In the genomic region with DNA sequence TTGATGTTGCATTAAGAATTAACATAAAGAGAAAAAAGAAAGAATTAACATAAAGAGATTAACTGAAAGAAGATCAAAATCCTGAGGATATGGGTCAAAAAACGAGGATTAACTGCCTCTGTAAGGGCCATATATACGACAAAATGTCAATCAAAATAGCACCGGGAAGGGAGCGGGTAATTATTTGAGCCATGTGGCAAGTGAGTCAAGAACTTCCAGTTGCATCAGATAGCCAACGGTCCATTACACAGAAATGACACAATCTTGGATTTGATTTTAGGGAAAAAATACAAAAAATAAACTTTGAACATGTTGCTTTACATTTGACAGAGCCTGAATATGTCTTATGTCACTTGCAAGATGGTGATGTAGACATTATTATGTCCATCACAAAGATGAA, we compare ENCODE assay signal across 3 cellular contexts.
TF ChIP-seq lines count a peak whose summit lies in the region.

No MANE protein-coding gene starts in this region.

TF ChIP-seq in A549, 52 proteins besides CTCF, POLR2A, EP300 and RAD21:
- TF ChIP-seq TFCP2L1 (CRISPR knock-in tag; IDR thresholded peaks at IDR 0.05): no peak
- TF ChIP-seq NR3C1 (IDR thresholded peaks at IDR 0.05): no peak
- no peak for TF ChIP-seq KDM1A (IDR thresholded peaks at IDR 0.05; ENCODE audit: low read depth)
- TF ChIP-seq CEBPB (IDR thresholded peaks at IDR 0.05): no peak
- TF ChIP-seq KDM5A (IDR thresholded peaks at IDR 0.05): no peak
- TF ChIP-seq TP53 (CRISPR knock-in tag; IDR thresholded peaks at IDR 0.05): no peak
- TF ChIP-seq, protein P1, sequence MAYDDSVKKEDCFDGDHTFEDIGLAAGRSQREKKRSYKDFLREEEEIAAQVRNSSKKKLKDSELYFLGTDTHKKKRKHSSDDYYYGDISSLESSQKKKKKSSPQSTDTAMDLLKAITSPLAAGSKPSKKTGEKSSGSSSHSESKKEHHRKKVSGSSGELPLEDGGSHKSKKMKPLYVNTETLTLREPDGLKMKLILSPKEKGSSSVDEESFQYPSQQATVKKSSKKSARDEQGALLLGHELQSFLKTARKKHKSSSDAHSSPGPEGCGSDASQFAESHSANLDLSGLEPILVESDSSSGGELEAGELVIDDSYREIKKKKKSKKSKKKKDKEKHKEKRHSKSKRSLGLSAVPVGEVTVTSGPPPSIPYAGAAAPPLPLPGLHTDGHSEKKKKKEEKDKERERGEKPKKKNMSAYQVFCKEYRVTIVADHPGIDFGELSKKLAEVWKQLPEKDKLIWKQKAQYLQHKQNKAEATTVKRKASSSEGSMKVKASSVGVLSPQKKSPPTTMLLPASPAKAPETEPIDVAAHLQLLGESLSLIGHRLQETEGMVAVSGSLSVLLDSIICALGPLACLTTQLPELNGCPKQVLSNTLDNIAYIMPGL (CRISPR knock-in tag; IDR thresholded peaks at IDR 0.05; ENCODE audit: borderline replicate concordance): no peak
- no peak for TF ChIP-seq RCOR1 (IDR thresholded peaks at IDR 0.05; ENCODE audit: low read depth, low read length)
- no peak for TF ChIP-seq USF2 (IDR thresholded peaks at IDR 0.05)
- TF ChIP-seq ZFP36 (IDR thresholded peaks at IDR 0.05; ENCODE audit: borderline replicate concordance, partially characterized antibody): no peak
- no peak for TF ChIP-seq EHMT2 (IDR thresholded peaks at IDR 0.05; ENCODE audit: low read depth)
- TF ChIP-seq HOXB5 (CRISPR knock-in tag; IDR thresholded peaks at IDR 0.05): no peak
- no peak for TF ChIP-seq MYC (IDR thresholded peaks at IDR 0.05; ENCODE audit: borderline replicate concordance, low read length)

TF ChIP-seq in IMR-90, 13 proteins besides CTCF, POLR2A, EP300 and RAD21:
- TF ChIP-seq RCOR1 (IDR thresholded peaks at IDR 0.05; ENCODE audit: insufficient replicate concordance, low read length) (no peak), FOS (IDR thresholded peaks at IDR 0.05; ENCODE audit: low read depth, low read length) (no peak), NFE2L2 (IDR thresholded peaks at IDR 0.05; ENCODE audit: low read depth, low read length) (no peak), BHLHE40 (IDR thresholded peaks at IDR 0.05; ENCODE audit: low read depth, low read length) (no peak), MAFK (IDR thresholded peaks at IDR 0.05; ENCODE audit: low read depth, low read length) (no peak), CHD1 (IDR thresholded peaks at IDR 0.05; ENCODE audit: low read depth, low read length) (no peak), USF2 (IDR thresholded peaks at IDR 0.05; ENCODE audit: low read depth, low read length) (no peak), MAZ (IDR thresholded peaks at IDR 0.05; ENCODE audit: borderline replicate concordance, low read depth, low read length) (no peak), RFX5 (IDR thresholded peaks at IDR 0.05; ENCODE audit: low read depth, low read length) (no peak), MXI1 (IDR thresholded peaks at IDR 0.05; ENCODE audit: borderline replicate concordance, low read depth, low read length) (no peak), CEBPB (IDR thresholded peaks at IDR 0.05; ENCODE audit: low read depth, low read length) (no peak), SMC3 (IDR thresholded peaks at IDR 0.05; ENCODE audit: low read depth, low read length) (no peak)
- TF ChIP-seq, protein P2, sequence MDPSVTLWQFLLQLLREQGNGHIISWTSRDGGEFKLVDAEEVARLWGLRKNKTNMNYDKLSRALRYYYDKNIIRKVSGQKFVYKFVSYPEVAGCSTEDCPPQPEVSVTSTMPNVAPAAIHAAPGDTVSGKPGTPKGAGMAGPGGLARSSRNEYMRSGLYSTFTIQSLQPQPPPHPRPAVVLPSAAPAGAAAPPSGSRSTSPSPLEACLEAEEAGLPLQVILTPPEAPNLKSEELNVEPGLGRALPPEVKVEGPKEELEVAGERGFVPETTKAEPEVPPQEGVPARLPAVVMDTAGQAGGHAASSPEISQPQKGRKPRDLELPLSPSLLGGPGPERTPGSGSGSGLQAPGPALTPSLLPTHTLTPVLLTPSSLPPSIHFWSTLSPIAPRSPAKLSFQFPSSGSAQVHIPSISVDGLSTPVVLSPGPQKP (IDR thresholded peaks at IDR 0.05; ENCODE audit: borderline replicate concordance, low read depth, low read length): no peak

TF ChIP-seq in H1, 55 proteins besides CTCF, POLR2A, EP300 and RAD21:
- TF ChIP-seq TAF7 (optimal IDR thresholded peaks at IDR 0.05; ENCODE audit: borderline replicate concordance, low read depth, low read length): no peak
- no peak for TF ChIP-seq RXRA (IDR thresholded peaks at IDR 0.05; ENCODE audit: insufficient read depth, low read depth, low read length)
- TF ChIP-seq KDM5A (IDR thresholded peaks at IDR 0.05; ENCODE audit: low read length): no peak
- TF ChIP-seq BRCA1 (IDR thresholded peaks at IDR 0.05; ENCODE audit: low read depth, low read length): no peak
- TF ChIP-seq BCL11A (IDR thresholded peaks at IDR 0.05; ENCODE audit: low read depth in 2 of 2, low read length in 2 of 2): no peak
- TF ChIP-seq HDAC2 (IDR thresholded peaks at IDR 0.05; ENCODE audit: borderline replicate concordance in 1 of 2, low read depth in 2 of 2, low read length in 2 of 2): no peak
- TF ChIP-seq BACH1 (IDR thresholded peaks at IDR 0.05; ENCODE audit: low read length): no peak
- TF ChIP-seq EGR1 (IDR thresholded peaks at IDR 0.05; ENCODE audit: borderline replicate concordance, low read depth, low read length): no peak
